Comparison of ENCODE assay signal across 8 cellular contexts in genomic region chr2:105037572-105038382, GRCh38. TPM values are rescaled to one million over a fixed set of nuclear protein-coding genes. Genes with fewer than 3 reads are reported as not detected.
DNase-seq lines count a peak whose midpoint lies in the region; ATAC-seq and TF ChIP-seq lines count a peak whose summit lies in the region.

MRPS9 (plus strand) TSS chr2:105038069; CDS start chr2:105038093, 24 bp downstream.

- H3K36me3 ChIP-seq in ascending aorta (no peaks in the 10 kb centered on the region), vagina (no peaks in the 10 kb centered on the region)

- no peaks in the 10 kb centered on the region for H3K9me3 Mint-ChIP-seq in T-helper 2 cell treated with Interferon-gamma antibody and Interleukin-4, amounts not matched to agents 5 μg/mL and 100 μg/mL, for 36 hours

- peaks cover 0 to 3% of the 10 kb centered on the region in 2 donors for H3K4me1 ChIP-seq in ascending aorta
- no peaks in the 10 kb centered on the region for H3K4me1 ChIP-seq in right cardiac atrium (ENCODE audit: control insufficient read depth, insufficient read depth, low read length)
- peaks cover 17% of the 10 kb centered on the region for H3K4me1 ChIP-seq in vagina

- H3K27me3 Mint-ChIP-seq in T-helper 2 cell treated with Interferon-gamma antibody and Interleukin-4, amounts not matched to agents 5 μg/mL and 100 μg/mL, for 36 hours (ENCODE audit: low read depth), result no peaks in the 10 kb centered on the region

- H3K27ac Mint-ChIP-seq in T-helper 2 cell treated with Interferon-gamma antibody and Interleukin-4, amounts not matched to agents 5 μg/mL and 100 μg/mL, for 36 hours, result peak within 1 kb of the TSS; percentile 83

- peak; percentile 95 to 96 for DNase-seq in NCI-H1930 (lab: John Stamatoyannopoulos, UW)
- DNase-seq in T-helper 2 cell treated with Interferon-gamma antibody and Interleukin-4, amounts not matched to agents 5 μg/mL and 100 μg/mL, for 36 hours (ENCODE audit: low spot score), result peak; percentile 97
- peak; percentile 95 to 98 for DNase-seq in ascending aorta (ENCODE audit: low spot score in 2 of 2)
- peak; percentile 99 to 100 (median 99) for DNase-seq in right cardiac atrium
- DNase-seq in putamen (ENCODE audit: low spot score), result peak; percentile 99
- DNase-seq in vagina (ENCODE audit: extremely low spot score in 2 of 2), result peak; percentile 98

- TF ChIP-seq CTCF in ascending aorta (IDR thresholded peaks at IDR 0.05) (no peak), vagina (IDR thresholded peaks at IDR 0.05) (no peak)

- no peaks in the 10 kb centered on the region for H3K36me3 Mint-ChIP-seq in T-helper 2 cell treated with Interferon-gamma antibody and Interleukin-4, amounts not matched to agents 5 μg/mL and 100 μg/mL, for 36 hours (ENCODE audit: low read depth)

- H3K4me3 Mint-ChIP-seq in T-helper 2 cell treated with Interferon-gamma antibody and Interleukin-4, amounts not matched to agents 5 μg/mL and 100 μg/mL, for 36 hours, result peak within 1 kb of the TSS; percentile 92

- H3K27ac ChIP-seq in ascending aorta (peak within 1 kb of the TSS; percentile 73 to 82), right cardiac atrium (ENCODE audit: low read length) (peak within 1 kb of the TSS; percentile 91), vagina (peak within 1 kb of the TSS; percentile 79)

- ATAC-seq in GM18502 (IDR thresholded peaks at IDR 0.05; ENCODE audit: poor library complexity, unreplicated experiment) (peak; percentile 100), HG02970 (IDR thresholded peaks at IDR 0.05; ENCODE audit: low FRiP score, unreplicated experiment) (peak; percentile 100), right cardiac atrium (peak; percentile 100)

- no peaks in the 10 kb centered on the region for H3K9me3 ChIP-seq in ascending aorta
- H3K9me3 ChIP-seq in right cardiac atrium (ENCODE audit: control insufficient read depth, low read length), result no peaks in the 10 kb centered on the region
- no peaks in the 10 kb centered on the region for H3K9me3 ChIP-seq in vagina

- H3K27me3 ChIP-seq in ascending aorta (no peaks in the 10 kb centered on the region), right cardiac atrium (ENCODE audit: control insufficient read depth, insufficient read depth) (no peaks in the 10 kb centered on the region), vagina (no peaks in the 10 kb centered on the region)

- peaks cover 20% of the 10 kb centered on the region for H3K4me1 Mint-ChIP-seq in T-helper 2 cell treated with Interferon-gamma antibody and Interleukin-4, amounts not matched to agents 5 μg/mL and 100 μg/mL, for 36 hours (ENCODE audit: low read depth)

- WGBS in right cardiac atrium, result under 1% methylated on average over 55 of the region's 55 CpGs

- H3K4me3 ChIP-seq in ascending aorta (peak within 1 kb of the TSS; percentile 85 to 89), right cardiac atrium (ENCODE audit: low read length) (peak within 1 kb of the TSS; percentile 68), vagina (peak within 1 kb of the TSS; percentile 86 to 87)

- intact Hi-C loops in ascending aorta (cut with DNase I) (loop anchor here (2.0 to 5.0 kb wide), 2 partner anchors 185 to 300 kb away; partner anchors contain the start of gene C2orf49), right cardiac atrium (cut with DNase I) (no loop called here), vagina (cut with DNase I) (no loop called here)

- no peak for TF ChIP-seq POLR2A in vagina (IDR thresholded peaks at IDR 0.05)

RNA-seq across cellular contexts. Expression of gene MRPS9, which starts in this region (rescaled TPM):
- total RNA-seq in ascending aorta (18.7 TPM), right cardiac atrium (10 to 100 TPM; 35.8 to 59.2 (median 54.5) TPM), vagina (16.0 TPM)
- polyA plus RNA-seq in right cardiac atrium, result 66.1 TPM

Comparison
In these comparisons a context has a peak if more than half of its experiments do, and no peak if none do; other contexts are left out.
1. Peak in every context shown above with its lines: DNase-seq, ATAC-seq, H3K4me3 ChIP-seq and H3K27ac ChIP-seq.